ENCODE assay signal across 17 cellular contexts in genomic region chr20:57672953-57673575, GRCh38. TPM values are rescaled to one million over a fixed set of nuclear protein-coding genes. Genes with fewer than 3 reads are reported as not detected.
DNase-seq lines count a peak whose midpoint lies in the region; FAIRE-seq and TF ChIP-seq lines count a peak whose summit lies in the region.
"Had no signal": no experiment of that assay in that cellular context is flagged by ENCODE, and none has a peak within 500 bp of the region (broad histone marks: within the 10 kb centered on the region; RNA-seq: fewer than 3 reads in every experiment).

No MANE protein-coding gene starts in this region.

- H3K27ac Mint-ChIP-seq in Calu3 (ENCODE audit: unreplicated experiment) (peak overlapping the region; percentile 97), astrocyte (ENCODE audit: unreplicated experiment) (no peak overlapping the region), neural progenitor cell (peak overlapping the region; percentile 33), progenitor cell of endocrine pancreas (no peak overlapping the region)
- H3K27ac Mint-ChIP-seq: CD4-positive, CD25-positive, alpha-beta regulatory T cell had no signal

- peaks cover 98% of the 10 kb centered on the region for H4K20me1 ChIP-seq in astrocyte (ENCODE audit: insufficient read depth, low read length)
- H4K20me1 ChIP-seq in neural progenitor cell (ENCODE audit: low read depth) = no peaks in the 10 kb centered on the region

- H3K27me3 Mint-ChIP-seq in Calu3 (ENCODE audit: unreplicated experiment) = no peaks in the 10 kb centered on the region
- H3K27me3 Mint-ChIP-seq in astrocyte (ENCODE audit: low read depth, unreplicated experiment) = no peaks in the 10 kb centered on the region
- peaks cover 5% of the 10 kb centered on the region for H3K27me3 Mint-ChIP-seq in neural progenitor cell (ENCODE audit: insufficient read depth, low read depth)
- no peaks in the 10 kb centered on the region for H3K27me3 Mint-ChIP-seq in progenitor cell of endocrine pancreas
- H3K27me3 Mint-ChIP-seq: CD4-positive, CD25-positive, alpha-beta regulatory T cell had no signal

- no peak overlapping the region for H3K4me3 ChIP-seq in astrocyte (ENCODE audit: insufficient read depth, low read depth, low read length)
- H3K4me3 ChIP-seq in neural progenitor cell = no peak overlapping the region
- H3K4me3 ChIP-seq: GM23338 had no signal

- H3K36me3 Mint-ChIP-seq in Calu3 (ENCODE audit: insufficient read depth, unreplicated experiment) (peaks cover 100% of the 10 kb centered on the region), astrocyte (ENCODE audit: low read depth, unreplicated experiment) (peaks cover 12% of the 10 kb centered on the region), neural progenitor cell (no peaks in the 10 kb centered on the region), progenitor cell of endocrine pancreas (ENCODE audit: insufficient read depth) (no peaks in the 10 kb centered on the region)

- H3K36me3 ChIP-seq in astrocyte (ENCODE audit: insufficient read depth, low read length) = no peaks in the 10 kb centered on the region
- no peaks in the 10 kb centered on the region for H3K36me3 ChIP-seq in neural progenitor cell

- H3K9me3 Mint-ChIP-seq in Calu3 (ENCODE audit: low read depth, unreplicated experiment) (no peaks in the 10 kb centered on the region), astrocyte (ENCODE audit: unreplicated experiment) (peaks cover 3% of the 10 kb centered on the region), neural progenitor cell (no peaks in the 10 kb centered on the region), progenitor cell of endocrine pancreas (ENCODE audit: low read depth) (no peaks in the 10 kb centered on the region)
- H3K9me3 Mint-ChIP-seq: CD4-positive, CD25-positive, alpha-beta regulatory T cell; GM23338 had no signal

- BruUV-seq in Calu3 (replicated peaks; lab: Mats Ljungman, UMichigan) = no TSS peak

- H3K79me2 ChIP-seq in astrocyte (ENCODE audit: insufficient read depth, low read length) (peaks cover 98% of the 10 kb centered on the region), neural progenitor cell (ENCODE audit: low read depth) (no peaks in the 10 kb centered on the region)

- H3F3A ChIP-seq in neural progenitor cell (ENCODE audit: low read depth) = no peaks in the 10 kb centered on the region

- H3K4me1 Mint-ChIP-seq in Calu3 (ENCODE audit: low read depth, unreplicated experiment) (peaks cover 100% of the 10 kb centered on the region), astrocyte (ENCODE audit: low read depth, unreplicated experiment) (peaks cover 18% of the 10 kb centered on the region), neural progenitor cell (peaks cover 34% of the 10 kb centered on the region), progenitor cell of endocrine pancreas (ENCODE audit: low read depth) (peaks cover 2% of the 10 kb centered on the region)

- H3K9me3 ChIP-seq in astrocyte (ENCODE audit: insufficient read depth, low read depth, low read length) (no peaks in the 10 kb centered on the region), neural progenitor cell (ENCODE audit: low read depth) (no peaks in the 10 kb centered on the region)

- no peak for FAIRE-seq in astrocyte (lab: Jason Lieb, UNC)
- FAIRE-seq: A204.1 had no signal

- no peak for TF ChIP-seq CTCF in 22Rv1 (IDR thresholded peaks at IDR 0.05)
- TF ChIP-seq CTCF in Calu3 (IDR thresholded peaks at IDR 0.05; ENCODE audit: unreplicated experiment) = no peak
- TF ChIP-seq CTCF in astrocyte (IDR thresholded peaks at IDR 0.05; ENCODE audit: insufficient read depth, low read depth, low read length) = no peak
- no peak for TF ChIP-seq CTCF in neural progenitor cell (IDR thresholded peaks at IDR 0.05)
- no peak for TF ChIP-seq CTCF in GM13977 (IDR thresholded peaks at IDR 0.05; ENCODE audit: extremely low read depth, insufficient read depth, missing control alignments)
- no peak for TF ChIP-seq CTCF in progenitor cell of endocrine pancreas (IDR thresholded peaks at IDR 0.05; ENCODE audit: unreplicated experiment)

- in situ Hi-C loops in GM13977 (cut with MboI; ENCODE audit: low pct_unique_long_range_greater_than_20kb, low sequenced_read_pairs, unreplicated experiment) = no loop called here

- DNase-seq in Calu3 (no peak), astrocyte (ENCODE audit: low read depth) (no peak), neural progenitor cell (ENCODE audit: low spot score) (no peak), GM13977 (ENCODE audit: low spot score) (no peak), progenitor cell of endocrine pancreas (ENCODE audit: low spot score, unreplicated experiment) (no peak), NCI-H146 treated with DMSO at 0.1 percent for 48 hours (lab: John Stamatoyannopoulos, UW; ENCODE audit: unreplicated experiment) (no peak)
- no peak for DNase-seq in activated CD8-positive, alpha-beta memory T cell treated with anti-CD3 and anti-CD28 coated beads for 24 hours
- DNase-seq: CD4-positive, CD25-positive, alpha-beta regulatory T cell; DMS53; NCI-H1048; NCI-H1436 treated with DMSO at 0.1 percent for 48 hours; NCI-H510A; NCI-H774 had no signal

- intact Hi-C loops in Calu3 (cut with micrococcal nuclease; ENCODE audit: unreplicated experiment) = no loop called here

- H2AFZ ChIP-seq in astrocyte (ENCODE audit: low read depth, low read length) = no peak overlapping the region
- no peak overlapping the region for H2AFZ ChIP-seq in neural progenitor cell (replicated peaks)
- H2AFZ ChIP-seq: GM23338 had no signal

- CTCF ChIA-PET in Calu3 (lab: Charles Lee) = no interaction called here

- H3K9ac ChIP-seq in astrocyte (ENCODE audit: low read length) = peak overlapping the region; percentile 9
- no peak overlapping the region for H3K9ac ChIP-seq in neural progenitor cell
- H3K9ac ChIP-seq: KMS-11 had no signal

- H3K4me2 ChIP-seq in astrocyte (ENCODE audit: low read length) (peak overlapping the region; percentile 50), neural progenitor cell (no peak overlapping the region)
- H3K4me2 ChIP-seq: GM23338, KMS-11 had no signal

- H3K27ac ChIP-seq in 22Rv1 = peak overlapping the region; percentile 93
- peak overlapping the region; percentile 7 for H3K27ac ChIP-seq in astrocyte (ENCODE audit: low read depth, low read length)
- H3K27ac ChIP-seq in neural progenitor cell = no peak overlapping the region
- H3K27ac ChIP-seq: KMS-11 had no signal

- H3K4me3 Mint-ChIP-seq in Calu3 (ENCODE audit: low read depth, unreplicated experiment) = peak overlapping the region; percentile 32
- no peak overlapping the region for H3K4me3 Mint-ChIP-seq in astrocyte (ENCODE audit: unreplicated experiment)
- H3K4me3 Mint-ChIP-seq in neural progenitor cell = no peak overlapping the region
- H3K4me3 Mint-ChIP-seq in progenitor cell of endocrine pancreas (ENCODE audit: low read depth) = no peak overlapping the region
- H3K4me3 Mint-ChIP-seq: CD4-positive, CD25-positive, alpha-beta regulatory T cell; GM23338 had no signal

- peaks cover 28% of the 10 kb centered on the region for H3K4me1 ChIP-seq in astrocyte (ENCODE audit: insufficient read depth, low read length)
- H3K4me1 ChIP-seq in neural progenitor cell = peaks cover 5% of the 10 kb centered on the region

- H3K27me3 ChIP-seq in astrocyte (ENCODE audit: insufficient read depth, low read length) = no peaks in the 10 kb centered on the region
- no peaks in the 10 kb centered on the region for H3K27me3 ChIP-seq in neural progenitor cell

RNA-seq across cellular contexts. Expression of gene PMEPA1, which starts 36.8 kb away (rescaled TPM):
- total RNA-seq in Calu3 (2022) = 732 and 1,302 TPM in 2 replicates
- total RNA-seq in astrocyte = 49.4 and 65.1 TPM in 2 replicates
- total RNA-seq in neural progenitor cell (ENCODE audit: low replicate concordance) = 0.03 and 1.7 TPM in 2 replicates
- 9.1 and 9.2 TPM in 2 replicates for total RNA-seq in progenitor cell of endocrine pancreas

RNA-seq across cellular contexts. Expression of gene ZBP1, which starts 52.8 kb away (rescaled TPM):
- total RNA-seq in Calu3 (2022) = 2.9 and 12.5 TPM in 2 replicates
- total RNA-seq in astrocyte = not detected in 2 replicates
- not detected in 2 replicates for total RNA-seq in neural progenitor cell (ENCODE audit: low replicate concordance)
- total RNA-seq in progenitor cell of endocrine pancreas = not detected in 2 replicates
- total RNA-seq: GM23338 had no signal

Comparison
In these comparisons a context has a peak if more than half of its experiments do, and no peak if none do; other contexts are left out.
1. H3K27ac Mint-ChIP-seq: peak in Calu3 (single experiment) and neural progenitor cell (single experiment); none in astrocyte (single experiment) and progenitor cell of endocrine pancreas (single experiment).
2. RNA of gene PMEPA1, which starts 36.8 kb away (total RNA-seq): 732 to 1,302 TPM in Calu3; 49.4 to 65.1 TPM in astrocyte, 9.1 to 9.2 TPM in progenitor cell of endocrine pancreas and 0.03 to 1.7 TPM in neural progenitor cell; every median in the first group is over 10 times any median in the second.